ENCODE assay signal across 20 cellular contexts in genomic region chrX:11667286-11667685, GRCh38. TPM values are rescaled to one million over a fixed set of nuclear protein-coding genes. Genes with fewer than 3 reads are reported as not detected.
DNase-seq lines count a peak whose midpoint lies in the region; TF ChIP-seq lines count a peak whose summit lies in the region.
"Had no signal": no experiment of that assay in that cellular context is flagged by ENCODE, and none has a peak within 500 bp of the region (broad histone marks: within the 10 kb centered on the region; RNA-seq: fewer than 3 reads in every experiment).

No MANE protein-coding gene starts in this region.

- no peak overlapping the region for H3K18ac ChIP-seq in neuronal stem cell (ENCODE audit: low read length)

- CTCF ChIA-PET in HEK293 (lab: Yijun Ruan, JAX): no interaction called here

- H2AFZ ChIP-seq in neuronal stem cell (ENCODE audit: low read length): peak overlapping the region; percentile 94

- H3K4me1 ChIP-seq in HEK293 (ENCODE audit: control insufficient read depth, insufficient read depth, low read length) (no peaks in the 10 kb centered on the region), neuronal stem cell (ENCODE audit: control insufficient read depth in 2 of 2, insufficient read depth in 1 of 2, low read depth in 1 of 2, low read length in 2 of 2) (no peaks in the 10 kb centered on the region)
- H3K4me1 ChIP-seq: breast epithelium had no signal

- POLR2A ChIA-PET in HEK293 (lab: Yijun Ruan, JAX): no interaction called here

- no peak overlapping the region for H4K8ac ChIP-seq in neuronal stem cell (ENCODE audit: low read depth, low read length)

- H3K4ac ChIP-seq in neuronal stem cell (ENCODE audit: low read length): no peak overlapping the region

- DNase-seq in EL (peak; percentile 6), glomerular visceral epithelial cell (ENCODE audit: extremely low spot score) (peak; percentile 82), neuronal stem cell (ENCODE audit: low spot score) (no peak), coronary artery (ENCODE audit: low spot score) (no peak), NOMO-1 treated with dmso at 0.1 percent for 144 hours (lab: John Stamatoyannopoulos, UW; ENCODE audit: unreplicated experiment) (no peak), DMS53 treated with DMSO at 0.1 percent for 48 hours (lab: John Stamatoyannopoulos, UW; ENCODE audit: unreplicated experiment) (no peak)
- DNase-seq in activated CD8-positive, alpha-beta memory T cell treated with anti-CD3 and anti-CD28 coated beads for 24 hours: no peak
- DNase-seq: activated CD8-positive, alpha-beta memory T cell treated with anti-CD3 and anti-CD28 coated beads, Interleukin-2, amount 10 ng/mL, durations not matched to agents 7 days and 5 days; CD8-positive, alpha-beta memory T cell; foreskin fibroblast; H9; midbrain; NCI-H187; NCI-H510A; nucleus accumbens; right lobe of liver; SHP77 had no signal

- peaks cover 0 to 18% (median 17%) of the 10 kb centered on the region in 3 experiments for H3K27me3 ChIP-seq in neuronal stem cell (ENCODE audit: control insufficient read depth in 3 of 3, insufficient read depth in 3 of 3, low read depth in 1 of 3, low read length in 3 of 3)

- TF ChIP-seq CTCF in HEK293 (tag by site-specific recombination; IDR thresholded peaks at IDR 0.05): no peak
- no peak for TF ChIP-seq CTCF in coronary artery (IDR thresholded peaks at IDR 0.05)

- H2BK5ac ChIP-seq in neuronal stem cell (ENCODE audit: low read length): no peak overlapping the region

- no peaks in the 10 kb centered on the region for H3K79me1 ChIP-seq in neuronal stem cell (ENCODE audit: low read depth, low read length)

- no peak overlapping the region for H3K4me3 ChIP-seq in HEK293 (ENCODE audit: low read depth, low read length)
- H3K4me3 ChIP-seq in neuronal stem cell (ENCODE audit: low read length in 2 of 2): peak overlapping the region in 1 of 2 donors; percentile 52
- H3K4me3 ChIP-seq in coronary artery: no peak overlapping the region
- H3K4me3 ChIP-seq: K562, right lobe of liver had no signal

- H3K23ac ChIP-seq in neuronal stem cell (ENCODE audit: low read depth, low read length, poor library complexity): no peak overlapping the region

- H3K14ac ChIP-seq in neuronal stem cell (ENCODE audit: low read length): no peak overlapping the region

- no CpG with 5 or more reads among the region's 2 CpGs for WGBS in neuronal stem cell (ENCODE audit: extremely low coverage in 2 of 2, insufficient read length in 2 of 2, insufficient replicate concordance in 1 of 2), 2 donors

- H4K91ac ChIP-seq in neuronal stem cell (ENCODE audit: low read depth, low read length, poor library complexity): no peak overlapping the region

- H2BK15ac ChIP-seq in neuronal stem cell (ENCODE audit: low read length): no peak overlapping the region

- no peak overlapping the region for H2BK120ac ChIP-seq in neuronal stem cell (ENCODE audit: low read depth, low read length)

- no peak overlapping the region for H2BK12ac ChIP-seq in neuronal stem cell (ENCODE audit: low read length)

- H3K4me2 ChIP-seq in neuronal stem cell (ENCODE audit: insufficient read depth, low read length, poor library complexity, severe bottlenecking): no peak overlapping the region

- H3K27ac ChIP-seq in HEK293 (ENCODE audit: extremely low read depth, low read depth, low read length): no peak overlapping the region
- H3K27ac ChIP-seq in neuronal stem cell (replicated peaks; ENCODE audit: low read length): no peak overlapping the region
- H3K27ac ChIP-seq in coronary artery: no peak overlapping the region
- H3K27ac ChIP-seq: breast epithelium, right lobe of liver had no signal

- H3K9ac ChIP-seq in neuronal stem cell (ENCODE audit: low read depth, low read length, poor library complexity): no peak overlapping the region

- H3K36me3 ChIP-seq in HEK293 (ENCODE audit: control insufficient read depth in 2 of 2, insufficient read depth in 1 of 2, low read length in 2 of 2) (no peaks in the 10 kb centered on the region), neuronal stem cell (replicated peaks in 1 of 2; ENCODE audit: control insufficient read depth in 2 of 2, insufficient read depth in 2 of 2, low read length in 2 of 2) (no peaks in the 10 kb centered on the region)
- H3K36me3 ChIP-seq: breast epithelium, right lobe of liver had no signal

- H2AK5ac ChIP-seq in neuronal stem cell (ENCODE audit: low read depth, low read length): no peak overlapping the region

- H3K9me3 ChIP-seq in HEK293 (ENCODE audit: control insufficient read depth, insufficient read depth, low read depth, low read length) (no peaks in the 10 kb centered on the region), neuronal stem cell (replicated peaks in 1 of 2; ENCODE audit: control insufficient read depth in 2 of 2, insufficient read depth in 1 of 2, low read depth in 1 of 2, low read length in 2 of 2) (no peaks in the 10 kb centered on the region)
- H3K9me3 ChIP-seq: breast epithelium, right lobe of liver had no signal

TF ChIP-seq in HEK293, 187 proteins besides CTCF, POLR2A, EP300 and RAD21:
- TF ChIP-seq TSHZ1 (tag by site-specific recombination; IDR thresholded peaks at IDR 0.05; ENCODE audit: borderline replicate concordance) (no peak), GLIS1 (tag by site-specific recombination; IDR thresholded peaks at IDR 0.05) (0 out of 2 replicates have a peak, but pooled peaks have one; percentile 29)

RNA-seq across cellular contexts. Expression of gene ARHGAP6, which starts 1.6 kb away (rescaled TPM):
- 1.7 TPM for polyA plus RNA-seq in neuronal stem cell (2013, experiment 1 of 2)
- 1.9 TPM for polyA plus RNA-seq in neuronal stem cell (2013, experiment 2 of 2)
- polyA plus RNA-seq: CD8-positive, alpha-beta memory T cell had no signal

Comparison
In these comparisons a context has a peak if more than half of its experiments do, and no peak if none do; other contexts are left out.
1. DNase-seq: peak in EL (single experiment) and glomerular visceral epithelial cell (single experiment); none in neuronal stem cell (single experiment), coronary artery (single experiment), activated CD8-positive, alpha-beta memory T cell treated with anti-CD3 and anti-CD28 coated beads for 24 hours (single experiment), NOMO-1 treated with dmso at 0.1 percent for 144 hours (single experiment) and DMS53 treated with DMSO at 0.1 percent for 48 hours (single experiment).